In the genomic region with DNA sequence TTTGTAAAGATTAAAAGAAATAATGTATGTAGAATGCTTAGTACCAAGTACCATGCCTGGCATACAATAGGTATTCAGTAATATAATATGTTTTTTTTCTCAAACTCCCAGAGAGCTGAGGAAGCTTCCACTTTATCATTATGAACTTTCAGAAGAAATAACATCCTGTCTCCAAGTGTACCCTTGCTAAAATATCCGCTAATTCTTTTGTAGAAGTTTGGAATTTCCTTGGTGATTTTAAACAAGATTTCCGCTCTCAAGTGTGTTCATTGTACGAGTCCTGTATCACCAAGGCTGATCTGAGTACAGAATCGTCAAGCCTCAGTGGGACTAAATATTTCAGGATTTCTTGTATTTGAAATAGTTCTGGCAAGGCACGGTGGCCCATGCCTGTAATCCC, we compare ENCODE assay signal across 20 cellular contexts.
"Had no signal": no experiment of that assay in that cellular context is flagged by ENCODE, and none has a peak within 500 bp of the region (broad histone marks: within the 10 kb centered on the region; RNA-seq: fewer than 3 reads in every experiment).

No MANE protein-coding gene starts in this region.

- H3K36me3 ChIP-seq: ovary, spleen, stomach, thoracic aorta, transverse colon had no signal

- H3K9me3 ChIP-seq: ovary, spleen, stomach, thoracic aorta, transverse colon had no signal

- H3K27me3 ChIP-seq: dorsolateral prefrontal cortex, hepatocyte, ovary, stomach, transverse colon had no signal

- H3K4me3 ChIP-seq: coronary artery, dorsolateral prefrontal cortex, hepatocyte, ovary, spleen, stomach, thoracic aorta, transverse colon had no signal

- ATAC-seq: esophagus mucosa; left colon; natural killer cell; sciatic nerve; stimulated activated memory B cell treated with anti-CD40 and anti-IgM and Interleukin-4, amounts not matched to agents 10 μg/mL and 1 μg/mL and 100 μg/mL, for 72 hours had no signal

- DNase-seq: central memory CD4-positive, alpha-beta T cell; dorsolateral prefrontal cortex; effector CD8-positive, alpha-beta T cell; kidney; left colon; natural killer cell; ovary; spleen; stimulated activated CD4-positive, alpha-beta T cell treated with anti-CD3 and anti-CD28 coated beads, Interleukin-15, amount 100 ng/mL, for 24 hours; stimulated activated CD4-positive, alpha-beta T cell treated with anti-CD3 and anti-CD28 coated beads, Interleukin-1b, Interleukin-23, amount 100 ng/mL, for 48 hours; stimulated activated CD4-positive, alpha-beta T cell treated with anti-CD3 and anti-CD28 coated beads, Interleukin-4, amount 100 ng/mL, for 24 hours; stomach; substantia nigra; transverse colon had no signal

- H3K4me1 ChIP-seq: spleen, stomach, transverse colon had no signal

- H3K27ac ChIP-seq: coronary artery, hepatocyte, ovary, spleen, stomach, thoracic aorta, transverse colon had no signal
